ENCODE assay signal across 8 cellular contexts in the genomic region with DNA sequence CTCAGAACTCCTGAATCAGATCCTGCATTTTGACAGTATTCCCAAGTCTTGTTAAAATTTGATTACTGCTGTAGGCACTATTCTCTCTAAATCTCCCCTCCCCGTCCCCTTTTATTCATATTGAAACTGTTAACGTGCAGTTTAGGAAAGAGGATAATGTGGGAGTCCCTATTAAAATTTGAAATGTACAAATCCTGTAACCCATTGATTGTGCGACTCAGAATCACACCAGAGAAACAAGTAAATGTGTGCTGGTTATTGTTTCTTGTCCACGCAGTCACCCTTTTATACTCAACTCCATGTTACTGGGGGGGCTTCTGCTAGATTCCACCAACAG. TPM values are rescaled to one million over a fixed set of nuclear protein-coding genes. Genes with fewer than 3 reads are reported as not detected.
DNase-seq lines count a peak whose midpoint lies in the region; ATAC-seq and TF ChIP-seq lines count a peak whose summit lies in the region.

No MANE protein-coding gene starts in this region.

- peaks cover 1% of the 10 kb centered on the region for H3K36me3 Mint-ChIP-seq in MCF 10A (ENCODE audit: insufficient read depth, unreplicated experiment)

- H3K27ac Mint-ChIP-seq in MCF 10A (ENCODE audit: low read depth, unreplicated experiment) = peak overlapping the region; percentile 99

- WGBS in heart right ventricle, 2 donors = 44 to 48% methylated on average over 4 of the region's 4 CpGs
- 90 to 100% methylated on average over 1 to 2 of the region's 4 CpGs for WGBS in mesodermal cell (ENCODE audit: insufficient coverage in 2 of 2), 2 experiments

- H3K9me3 ChIP-seq in heart right ventricle (no peaks in the 10 kb centered on the region), mesodermal cell (ENCODE audit: control insufficient read depth, low read length) (no peaks in the 10 kb centered on the region), vagina (no peaks in the 10 kb centered on the region)

- peak overlapping the region; percentile 95 for H3K4me3 Mint-ChIP-seq in MCF 10A (ENCODE audit: unreplicated experiment)

- H3K4me1 Mint-ChIP-seq in MCF 10A (ENCODE audit: insufficient read depth, unreplicated experiment) = peaks cover 18% of the 10 kb centered on the region

- CTCF ChIA-PET in MCF 10A (lab: Yijun Ruan, JAX) = interaction anchor here (1.2 kb wide), 1 partner anchor 10 kb away, joined by 3 read pairs; no protein-coding TSS in a partner anchor

- H3K36me3 ChIP-seq in heart right ventricle = peaks cover 0 to 6% (median 0%) of the 10 kb centered on the region in 9 donors
- H3K36me3 ChIP-seq in mesodermal cell (ENCODE audit: control insufficient read depth, insufficient read depth, low read length) = no peaks in the 10 kb centered on the region
- H3K36me3 ChIP-seq in vagina = no peaks in the 10 kb centered on the region

- ATAC-seq in heart right ventricle (no peak), left ventricle myocardium superior (no peak), HG03196 (IDR thresholded peaks at IDR 0.05; ENCODE audit: unreplicated experiment) (no peak), HG03457 (IDR thresholded peaks at IDR 0.05; ENCODE audit: unreplicated experiment) (no peak)

- peak overlapping the region; percentile 20 to 98 (median 81) for H3K4me3 ChIP-seq in heart right ventricle
- peak overlapping the region; percentile 88 for H3K4me3 ChIP-seq in mesodermal cell (ENCODE audit: extremely low read depth, insufficient read depth, low read length, poor library complexity, severe bottlenecking)
- H3K4me3 ChIP-seq in vagina = peak overlapping the region; percentile 83 to 85

- intact Hi-C loops in heart right ventricle (cut with DNase I) (loop anchor here in 1 of 10 donors (1.0 kb wide), 1 partner anchor 9 kb away; no protein-coding TSS in a partner anchor), left ventricle myocardium superior (cut with micrococcal nuclease) (no loop called here), MCF 10A (cut with micrococcal nuclease) (loop anchor here (2.0 kb wide), 1 partner anchor 32 kb away; a partner anchor contains a TSS), vagina (cut with DNase I) (no loop called here)

- no peak for TF ChIP-seq POLR2A in vagina (IDR thresholded peaks at IDR 0.05)

- TF ChIP-seq CTCF in heart right ventricle (IDR thresholded peaks at IDR 0.05) = no peak
- TF ChIP-seq CTCF in MCF 10A (IDR thresholded peaks at IDR 0.05; ENCODE audit: unreplicated experiment) = no peak
- no peak for TF ChIP-seq CTCF in vagina (IDR thresholded peaks at IDR 0.05)

- TSS peak; percentile 99 for BruUV-seq in MCF 10A (replicated peaks; lab: Mats Ljungman, UMichigan)

- H3K27ac ChIP-seq in heart right ventricle = peak overlapping the region in 9 of 10 donors; percentile 49 to 93 (median 87)
- peak overlapping the region; percentile 91 for H3K27ac ChIP-seq in mesodermal cell (ENCODE audit: low read depth, low read length, severe bottlenecking)
- peak overlapping the region; percentile 82 for H3K27ac ChIP-seq in vagina

- H3K4me1 ChIP-seq in heart right ventricle = peaks cover 0 to 30% (median 25%) of the 10 kb centered on the region in 9 donors
- peaks cover 19% of the 10 kb centered on the region for H3K4me1 ChIP-seq in mesodermal cell (ENCODE audit: control insufficient read depth, insufficient read depth, low read length, poor library complexity, severe bottlenecking)
- peaks cover 27% of the 10 kb centered on the region for H3K4me1 ChIP-seq in vagina

- no peaks in the 10 kb centered on the region for H3K9me3 Mint-ChIP-seq in MCF 10A (ENCODE audit: unreplicated experiment)

- DNase-seq in heart right ventricle = no peak
- DNase-seq in left ventricle myocardium superior = no peak
- no peak for DNase-seq in MCF 10A (ENCODE audit: unreplicated experiment)
- DNase-seq in vagina (ENCODE audit: extremely low spot score in 2 of 2) = no peak
- DNase-seq in NCI-H1436 (lab: John Stamatoyannopoulos, UW) = no peak

- no peaks in the 10 kb centered on the region for H3K27me3 ChIP-seq in heart right ventricle
- no peaks in the 10 kb centered on the region for H3K27me3 ChIP-seq in vagina

- H3K27me3 Mint-ChIP-seq in MCF 10A (ENCODE audit: insufficient read depth, unreplicated experiment) = no peaks in the 10 kb centered on the region

- POLR2A ChIA-PET in MCF 10A (lab: Yijun Ruan, JAX) = interaction anchor here (0.6 to 3.1 kb wide), 13 partner anchors 9 to 1677 kb away, joined by 3 to 79 read pairs (median 4); a partner anchor contains a TSS

RNA-seq across cellular contexts. Expression of a gene that starts 0.6 kb away (rescaled TPM):
- total RNA-seq in heart right ventricle (10 to 100 TPM; 15.5 to 20.4 (median 18.1) TPM), left ventricle myocardium superior (18.1 TPM), MCF 10A (2022) (27.1 and 34.3 TPM in 2 replicates), vagina (21.9 TPM)
- polyA plus RNA-seq in heart right ventricle = 1 to 10 TPM; 3.2 to 4.5 TPM
- polyA plus RNA-seq in mesodermal cell (2013, experiment 1 of 2) = 20.8 TPM
- polyA plus RNA-seq in mesodermal cell (2013, experiment 2 of 2) = 21.9 TPM

RNA-seq across cellular contexts. Expression of a gene that starts 25.9 kb away (rescaled TPM):
- 10 to 100 TPM; 11.3 to 22.0 (median 17.9) TPM for total RNA-seq in heart right ventricle
- polyA plus RNA-seq in heart right ventricle = 10 to 100 TPM in 1 of 2 donors, 1 to 10 TPM in 1; 8.3 to 13.6 TPM
- total RNA-seq in left ventricle myocardium superior = 15.2 TPM
- total RNA-seq in MCF 10A (2022) = 34.1 and 40.8 TPM in 2 replicates
- 9.5 TPM for polyA plus RNA-seq in mesodermal cell (2013, experiment 1 of 2)
- 9.2 TPM for polyA plus RNA-seq in mesodermal cell (2013, experiment 2 of 2)
- total RNA-seq in vagina = 9.1 TPM

RNA-seq across cellular contexts. Expression of a gene that starts 31.2 kb away (rescaled TPM):
- total RNA-seq in heart right ventricle = 10 to 100 TPM; 28.9 to 41.8 (median 33.0) TPM
- 10 to 100 TPM; 20.3 to 23.6 TPM for polyA plus RNA-seq in heart right ventricle
- 30.5 TPM for total RNA-seq in left ventricle myocardium superior
- 28.0 and 39.3 TPM in 2 replicates for total RNA-seq in MCF 10A (2022)
- polyA plus RNA-seq in mesodermal cell (2013, experiment 1 of 2) = 16.4 TPM
- polyA plus RNA-seq in mesodermal cell (2013, experiment 2 of 2) = 20.5 TPM
- 22.8 TPM for total RNA-seq in vagina
